30 cellular contexts compared by ENCODE assay signal in the genomic region with DNA sequence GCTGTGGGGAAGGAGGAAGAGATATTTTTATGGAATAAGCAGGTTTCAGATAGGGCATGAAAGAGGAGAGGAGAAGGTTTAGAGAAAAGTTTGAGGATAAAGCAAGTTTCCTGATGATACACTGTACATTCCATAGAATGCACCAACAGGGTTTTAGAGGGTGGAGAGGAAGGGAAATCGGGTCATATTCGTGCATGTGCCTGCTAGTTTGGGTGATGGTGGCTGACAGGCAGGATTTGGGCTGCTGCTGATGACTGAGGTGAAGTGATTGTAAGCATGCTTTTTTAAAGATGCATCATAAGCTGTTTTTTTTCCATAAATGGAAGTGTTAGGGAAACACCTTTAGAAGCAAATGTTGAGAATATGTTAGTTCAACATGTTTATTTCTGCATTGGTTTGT.
"Had no signal": no experiment of that assay in that cellular context is flagged by ENCODE, and none has a peak within 500 bp of the region (broad histone marks: within the 10 kb centered on the region; RNA-seq: fewer than 3 reads in every experiment).

No MANE protein-coding gene starts in this region.

- H3K27ac ChIP-seq: neural progenitor cell, ovary, parathyroid adenoma, psoas muscle, skin epidermis, spleen, suprapubic skin, testis, tibial artery, transverse colon, upper lobe of right lung, vagina had no signal

- H3K9me3 Mint-ChIP-seq: naive thymus-derived CD8-positive, alpha-beta T cell; neural progenitor cell; stimulated activated memory B cell treated with anti-CD40 and anti-IgM and Interleukin-4, amounts not matched to agents 10 μg/mL and 1 μg/mL and 100 μg/mL, for 72 hours; stimulated activated naive CD8-positive, alpha-beta T cell treated with anti-CD3 and anti-CD28 coated beads, Interleukin-15, amount 100 ng/mL, for 72 hours; type B pancreatic cell had no signal

- H3K27me3 Mint-ChIP-seq: stimulated activated memory B cell treated with anti-CD40 and anti-IgM and Interleukin-4, amounts not matched to agents 10 μg/mL and 1 μg/mL and 100 μg/mL, for 72 hours had no signal

- DNase-seq: naive thymus-derived CD8-positive, alpha-beta T cell; occipital lobe; ovary; posterior cingulate gyrus; psoas muscle; spleen; stimulated activated CD4-positive, alpha-beta T cell treated with anti-CD3 and anti-CD28 coated beads, Interleukin-12 subunit alpha, Interleukin-12 subunit beta, amount 100 ng/mL, for 4 hours; stimulated activated CD4-positive, alpha-beta T cell treated with anti-CD3 and anti-CD28 coated beads, Interleukin-1b, Interleukin-23, amount 100 ng/mL, for 48 hours; stimulated activated CD4-positive, alpha-beta T cell treated with anti-CD3 and anti-CD28 coated beads, Interleukin-4, amount 100 ng/mL, for 1 hour; stimulated activated CD4-positive, alpha-beta T cell treated with anti-CD3 and anti-CD28 coated beads, Interleukin-4, amount 100 ng/mL, for 4 hours; stimulated activated CD8-positive, alpha-beta memory T cell treated with anti-CD3 and anti-CD28 coated beads, Interleukin-4, amount 100 ng/mL, for 48 hours; stimulated activated naive CD4-positive, alpha-beta T cell; stimulated activated naive CD8-positive, alpha-beta T cell treated with anti-CD3 and anti-CD28 coated beads, Interleukin-15, amount 100 ng/mL, for 72 hours; stimulated activated naive CD8-positive, alpha-beta T cell treated with anti-CD3 and anti-CD28 coated beads, Interleukin-15, Interleukin-2, amounts not matched to agents 100 U/mL and 50 U/mL, for 24 hours; substantia nigra; testis; tibial artery; transverse colon; upper lobe of right lung had no signal

- H3K9ac ChIP-seq: neural progenitor cell, parathyroid adenoma had no signal

- H3K36me3 Mint-ChIP-seq: naive thymus-derived CD8-positive, alpha-beta T cell; neural progenitor cell; stimulated activated memory B cell treated with anti-CD40 and anti-IgM and Interleukin-4, amounts not matched to agents 10 μg/mL and 1 μg/mL and 100 μg/mL, for 72 hours; type B pancreatic cell had no signal

- H3K4me3 ChIP-seq: neural progenitor cell, ovary, psoas muscle, skin epidermis, smooth muscle cell, suprapubic skin, tibial artery, transverse colon, upper lobe of right lung had no signal

- H3K9me3 ChIP-seq: ovary, psoas muscle, spleen, suprapubic skin, testis, tibial artery, transverse colon, upper lobe of right lung, vagina had no signal

- H3K79me2 ChIP-seq: parathyroid adenoma had no signal

- H3K4me1 ChIP-seq: neural progenitor cell, parathyroid adenoma, psoas muscle, spleen, testis, tibial artery, transverse colon, upper lobe of right lung had no signal

- H2AFZ ChIP-seq: neural progenitor cell had no signal

- H3K36me3 ChIP-seq: neural progenitor cell, ovary, spleen, suprapubic skin, tibial artery, transverse colon, upper lobe of right lung, vagina had no signal

- H3K4me2 ChIP-seq: neural progenitor cell, smooth muscle cell had no signal

- H3K4me3 Mint-ChIP-seq: naive thymus-derived CD8-positive, alpha-beta T cell; nephron; neural progenitor cell; stimulated activated memory B cell treated with anti-CD40 and anti-IgM and Interleukin-4, amounts not matched to agents 10 μg/mL and 1 μg/mL and 100 μg/mL, for 72 hours; stimulated activated naive CD8-positive, alpha-beta T cell treated with anti-CD3 and anti-CD28 coated beads, Interleukin-15, amount 100 ng/mL, for 72 hours; type B pancreatic cell had no signal

- H3K27ac Mint-ChIP-seq: nephron; neural progenitor cell; progenitor cell of endocrine pancreas; stimulated activated memory B cell treated with anti-CD40 and anti-IgM and Interleukin-4, amounts not matched to agents 10 μg/mL and 1 μg/mL and 100 μg/mL, for 72 hours; stimulated activated naive CD8-positive, alpha-beta T cell treated with anti-CD3 and anti-CD28 coated beads, Interleukin-15, amount 100 ng/mL, for 72 hours; type B pancreatic cell had no signal

- ATAC-seq: naive thymus-derived CD8-positive, alpha-beta T cell; psoas muscle; sciatic nerve; stimulated activated memory B cell treated with anti-CD40 and anti-IgM and Interleukin-4, amounts not matched to agents 10 μg/mL and 1 μg/mL and 100 μg/mL, for 72 hours; stimulated activated naive CD8-positive, alpha-beta T cell treated with anti-CD3 and anti-CD28 coated beads, Interleukin-15, amount 100 ng/mL, for 72 hours; stimulated activated naive CD8-positive, alpha-beta T cell treated with anti-CD3 and anti-CD28 coated beads, Interleukin-15, Interleukin-2, amounts not matched to agents 100 U/mL and 50 U/mL, for 24 hours had no signal

- H3K4me1 Mint-ChIP-seq: neural progenitor cell had no signal

- H3K27me3 ChIP-seq: neural progenitor cell, ovary, testis, vagina had no signal
